In genomic region chr10:3777876-3778707, GRCh38 we compare ENCODE assay signal across 10 cellular contexts. TPM values are rescaled to one million over a fixed set of nuclear protein-coding genes. Genes with fewer than 3 reads are reported as not detected.
DNase-seq lines count a peak whose midpoint lies in the region; ATAC-seq and TF ChIP-seq lines count a peak whose summit lies in the region.
"Had no signal": no experiment of that assay in that cellular context is flagged by ENCODE, and none has a peak within 500 bp of the region (broad histone marks: within the 10 kb centered on the region; RNA-seq: fewer than 3 reads in every experiment).

No MANE protein-coding gene starts in this region.

- POLR2A ChIA-PET in naive thymus-derived CD8-positive, alpha-beta T cell (lab: Charles Lee): interaction anchor here (1.0 to 1.5 kb wide), 2 partner anchors 109 to 111 kb away, joined by 3 to 6 read pairs; no protein-coding TSS in a partner anchor

- peaks cover 4 to 72% (median 21%) of the 10 kb centered on the region in 3 donors for H3K36me3 Mint-ChIP-seq in naive thymus-derived CD8-positive, alpha-beta T cell

- no peak for TF ChIP-seq POLR2A in Peyer's patch (IDR thresholded peaks at IDR 0.05)

- H3K4me2 ChIP-seq in BLaER1 treated with 17β-estradiol and CSF1 and Interleukin-3, amounts not matched to agents 10 nM and 100 nM: peak overlapping the region in 10 of 11 experiments; percentile 25 to 99 (median 96); a peak in 18 of 22 replicates

- H3K4me1 ChIP-seq in BLaER1 treated with 17β-estradiol and CSF1 and Interleukin-3, amounts not matched to agents 10 nM and 100 nM: peaks cover 54 to 74% (median 67%) of the 10 kb centered on the region in 10 experiments
- H3K4me1 ChIP-seq in Peyer's patch (peaks cover 3 to 66% (median 15%) of the 10 kb centered on the region in 4 donors), duodenal mucosa (ENCODE audit: control insufficient read depth in 1 of 2, insufficient read depth in 2 of 2, low read length in 2 of 2) (peaks cover 40 to 65% of the 10 kb centered on the region in 2 donors)

- H3K4me1 Mint-ChIP-seq in naive thymus-derived CD8-positive, alpha-beta T cell: peaks cover 28 to 81% (median 72%) of the 10 kb centered on the region in 4 donors

- H3K36me3 ChIP-seq in BLaER1 treated with 17β-estradiol and CSF1 and Interleukin-3, amounts not matched to agents 10 nM and 100 nM: peaks cover 73 to 94% (median 79%) of the 10 kb centered on the region in 11 experiments
- peaks cover 0 to 62% (median 0%) of the 10 kb centered on the region in 3 donors for H3K36me3 ChIP-seq in Peyer's patch
- H3K36me3 ChIP-seq in duodenal mucosa (ENCODE audit: control insufficient read depth in 1 of 2, insufficient read depth in 2 of 2, low read length in 2 of 2): peaks cover 63 to 73% of the 10 kb centered on the region in 2 donors

- H3K4me3 Mint-ChIP-seq in naive thymus-derived CD8-positive, alpha-beta T cell: peak overlapping the region in 4 of 10 donors; percentile 23 to 98 (median 57)

- H3K27ac Mint-ChIP-seq in naive thymus-derived CD8-positive, alpha-beta T cell: peak overlapping the region in 9 of 10 donors; percentile 56 to 99 (median 81)

- ATAC-seq in naive thymus-derived CD8-positive, alpha-beta T cell: no peak
- no peak for ATAC-seq in HG03439 (IDR thresholded peaks at IDR 0.05; ENCODE audit: unreplicated experiment)
- no peak for ATAC-seq in HG02798 (IDR thresholded peaks at IDR 0.05; ENCODE audit: poor library complexity, unreplicated experiment)
- ATAC-seq in HG02571 (IDR thresholded peaks at IDR 0.05; ENCODE audit: unreplicated experiment): no peak

- peaks cover 68 to 88% (median 86%) of the 10 kb centered on the region in 11 experiments for H4K20me1 ChIP-seq in BLaER1 treated with 17β-estradiol and CSF1 and Interleukin-3, amounts not matched to agents 10 nM and 100 nM

- DNase-seq in Peyer's patch: peak in 1 of 3 donors; percentile 24
- no peak for DNase-seq in naive thymus-derived CD8-positive, alpha-beta T cell
- DNase-seq in RKO (ENCODE audit: low spot score): no peak
- DNase-seq: NCI-H1092 treated with DMSO at 0.1 percent for 48 hours, T1000 had no signal

- TF ChIP-seq CTCF in Peyer's patch (IDR thresholded peaks at IDR 0.05): no peak

- H3K27me3 ChIP-seq in BLaER1 treated with 17β-estradiol and CSF1 and Interleukin-3, amounts not matched to agents 10 nM and 100 nM: no peaks in the 10 kb centered on the region
- H3K27me3 ChIP-seq in Peyer's patch (no peaks in the 10 kb centered on the region), duodenal mucosa (ENCODE audit: control insufficient read depth in 1 of 2, insufficient read depth in 2 of 2, low read length in 2 of 2) (no peaks in the 10 kb centered on the region)

- H3K9me3 Mint-ChIP-seq in naive thymus-derived CD8-positive, alpha-beta T cell: no peaks in the 10 kb centered on the region

- H3K27me3 Mint-ChIP-seq in naive thymus-derived CD8-positive, alpha-beta T cell: no peaks in the 10 kb centered on the region

- peak overlapping the region in 4 of 11 experiments; percentile 1 to 100 (median 58); a peak in 7 of 22 replicates for H3K27ac ChIP-seq in BLaER1 treated with 17β-estradiol and CSF1 and Interleukin-3, amounts not matched to agents 10 nM and 100 nM
- H3K27ac ChIP-seq in Peyer's patch: peak overlapping the region; percentile 11 to 100 (median 84)
- H3K27ac ChIP-seq in duodenal mucosa (ENCODE audit: low read depth, low read length): peak overlapping the region; percentile 17

- H3K4me3 ChIP-seq in BLaER1 treated with 17β-estradiol and CSF1 and Interleukin-3, amounts not matched to agents 10 nM and 100 nM: peak overlapping the region in 3 of 10 experiments; percentile 88 to 95 (median 94); a peak in 6 of 20 replicates
- H3K4me3 ChIP-seq in Peyer's patch (peak overlapping the region in 2 of 4 donors; percentile 14 to 87), duodenal mucosa (ENCODE audit: low read depth in 1 of 2, low read length in 2 of 2) (no peak overlapping the region)

- no peaks in the 10 kb centered on the region for H3K9me3 ChIP-seq in BLaER1 treated with 17β-estradiol and CSF1 and Interleukin-3, amounts not matched to agents 10 nM and 100 nM (replicated peaks in 1 of 11)
- no peaks in the 10 kb centered on the region for H3K9me3 ChIP-seq in Peyer's patch
- H3K9me3 ChIP-seq in duodenal mucosa (ENCODE audit: control insufficient read depth in 1 of 2, low read length in 2 of 2): no peaks in the 10 kb centered on the region

- peak overlapping the region in 3 of 11 experiments; percentile 100; a peak in 6 of 22 replicates for H3K9ac ChIP-seq in BLaER1 treated with 17β-estradiol and CSF1 and Interleukin-3, amounts not matched to agents 10 nM and 100 nM
- peak overlapping the region in 1 of 2 donors; percentile 28 for H3K9ac ChIP-seq in duodenal mucosa (ENCODE audit: low read depth in 1 of 2, low read length in 2 of 2)

RNA-seq across cellular contexts. Expression of gene KLF6, which starts 6.9 kb away (rescaled TPM):
- total RNA-seq in Peyer's patch: 100 to 1,000 TPM in 3 of 4 donors, 10 to 100 TPM in 1; 92.5 to 180 (median 145) TPM
- total RNA-seq in naive thymus-derived CD8-positive, alpha-beta T cell: 100 to 1,000 TPM; 147 to 155 TPM
- 100 to 1,000 TPM; 106 to 294 (median 115) TPM for polyA plus RNA-seq in naive thymus-derived CD8-positive, alpha-beta T cell
